In genomic region chr1:10737268-10737624, GRCh38 we compare ENCODE assay signal across 21 cellular contexts. TPM values are rescaled to one million over a fixed set of nuclear protein-coding genes. Genes with fewer than 3 reads are reported as not detected.
DNase-seq lines count a peak whose midpoint lies in the region; ATAC-seq, FAIRE-seq and TF ChIP-seq lines count a peak whose summit lies in the region.
"Had no signal": no experiment of that assay in that cellular context is flagged by ENCODE, and none has a peak within 500 bp of the region (broad histone marks: within the 10 kb centered on the region; RNA-seq: fewer than 3 reads in every experiment).

No MANE protein-coding gene starts in this region.

- dilution Hi-C loops in IMR-90 (cut with HindIII; ENCODE audit: low sequenced_read_pairs, unreplicated experiment): no loop called here

- intact Hi-C loops in IMR-90 (cut with micrococcal nuclease): no loop called here
- intact Hi-C loops in K562 (cut with micrococcal nuclease): no loop called here
- intact Hi-C loops in right cardiac atrium (cut with DNase I): no loop called here
- intact Hi-C loops in sigmoid colon (cut with DNase I): no loop called here

- H3K9me1 ChIP-seq in IMR-90 (ENCODE audit: insufficient read depth, low read length): no peaks in the 10 kb centered on the region
- no peaks in the 10 kb centered on the region for H3K9me1 ChIP-seq in K562 (ENCODE audit: control insufficient read depth, insufficient read depth, low read length)

- no peak overlapping the region for H2BK120ac ChIP-seq in IMR-90 (ENCODE audit: low read depth, low read length)

- no peak for TF ChIP-seq RAD21 in IMR-90 (IDR thresholded peaks at IDR 0.05; ENCODE audit: low read length)
- TF ChIP-seq RAD21 in K562 (CRISPR knock-in tag; conservative IDR thresholded peaks at IDR 0.05 in 1 of 2, IDR thresholded peaks at IDR 0.05 in 1 of 2): no peak

- no peak overlapping the region for H4K91ac ChIP-seq in IMR-90 (ENCODE audit: insufficient read depth, low read depth, low read length)

- H3K4me1 ChIP-seq in IMR-90 (ENCODE audit: control insufficient read depth, insufficient read depth, low read length) (no peaks in the 10 kb centered on the region), K562 (replicated peaks in 1 of 2; ENCODE audit: control insufficient read depth in 2 of 2, insufficient read depth in 2 of 2, low read length in 2 of 2) (peaks cover 0 to 22% of the 10 kb centered on the region in 2 experiments; a peak in 2 of 5 replicates), right cardiac atrium (ENCODE audit: control insufficient read depth, insufficient read depth, low read length) (peaks cover 7% of the 10 kb centered on the region), sigmoid colon (peaks cover 0 to 51% (median 33%) of the 10 kb centered on the region in 4 donors)
- H3K4me1 ChIP-seq: right lobe of liver had no signal

- H2AFZ ChIP-seq in IMR-90 (replicated peaks; ENCODE audit: low read length, poor library complexity) (no peak overlapping the region), K562 (ENCODE audit: low read depth, low read length) (no peak overlapping the region)

- POLR2A ChIA-PET in IMR-90 (lab: Charles Lee; ENCODE audit: unreplicated experiment): no interaction called here
- POLR2A ChIA-PET in K562 (lab: Yijun Ruan, JAX): interaction anchor here (0.8 kb wide), 1 partner anchor 12 kb away, joined by 5 read pairs; no protein-coding TSS in a partner anchor

- TF ChIP-seq POLR2A in IMR-90 (IDR thresholded peaks at IDR 0.05; ENCODE audit: low read depth, low read length) (no peak), K562 (conservative IDR thresholded peaks at IDR 0.05) (no peak), sigmoid colon (IDR thresholded peaks at IDR 0.05) (no peak)

- H3K23ac ChIP-seq in IMR-90 (ENCODE audit: low read depth, low read length): no peak overlapping the region

- no peak overlapping the region for H2AK5ac ChIP-seq in IMR-90 (ENCODE audit: low read depth, low read length)

- H4K5ac ChIP-seq in IMR-90 (ENCODE audit: low read depth, low read length): no peak overlapping the region

- FAIRE-seq in K562 (lab: Jason Lieb, UNC): no peak
- FAIRE-seq: RCC 7860 had no signal

- H3K9ac ChIP-seq in IMR-90 (ENCODE audit: low read depth, low read length) (no peak overlapping the region), K562 (ENCODE audit: insufficient read depth in 1 of 2, low read depth in 2 of 2, low read length in 2 of 2) (no peak overlapping the region)
- H3K9ac ChIP-seq: KMS-11 had no signal

- H3K4ac ChIP-seq in IMR-90 (ENCODE audit: low read depth, low read length): no peak overlapping the region

- no peak overlapping the region for H3K18ac ChIP-seq in IMR-90 (ENCODE audit: low read depth, low read length)

- H3K36me3 ChIP-seq in IMR-90 (ENCODE audit: control insufficient read depth, insufficient read depth, low read length) (no peaks in the 10 kb centered on the region), K562 (ENCODE audit: control insufficient read depth, insufficient read depth, low read length) (no peaks in the 10 kb centered on the region), sigmoid colon (no peaks in the 10 kb centered on the region)
- H3K36me3 ChIP-seq: adrenal gland, HAP-1, right lobe of liver had no signal

- no peaks in the 10 kb centered on the region for H3K79me2 ChIP-seq in K562 (ENCODE audit: control insufficient read depth, insufficient read depth, low read length)

- no peak overlapping the region for H2BK15ac ChIP-seq in IMR-90 (ENCODE audit: low read depth, low read length)

- H2BK5ac ChIP-seq in IMR-90 (ENCODE audit: low read depth, low read length, poor library complexity, severe bottlenecking): no peak overlapping the region

- BruUV-seq in IMR-90 (replicated peaks; lab: Mats Ljungman, UMichigan) (no TSS peak), K562 (replicated peaks; lab: Mats Ljungman, UMichigan) (no TSS peak)

- H2BK20ac ChIP-seq in IMR-90 (ENCODE audit: low read depth, low read length): no peak overlapping the region

- no peak for TF ChIP-seq CTCF in IMR-90 (conservative IDR thresholded peaks at IDR 0.05; ENCODE audit: low read depth, low read length)
- TF ChIP-seq CTCF in K562 (IDR thresholded peaks at IDR 0.05 in 2 of 3, conservative IDR thresholded peaks at IDR 0.05 in 1 of 3; ENCODE audit: insufficient read depth in 2 of 3, low read depth in 1 of 3, low read length in 3 of 3): no peak
- TF ChIP-seq CTCF in sigmoid colon (IDR thresholded peaks at IDR 0.05): no peak

- CTCF ChIA-PET in IMR-90 (lab: Yijun Ruan, JAX) (no interaction called here), K562 (lab: Yijun Ruan, JAX; ENCODE audit: low intra/inter-chr PET ratio) (no interaction called here)

- H3K27ac ChIP-seq in IMR-90 (ENCODE audit: insufficient read depth, low read length) (no peak overlapping the region), K562 (ENCODE audit: extremely low read depth, low read depth, low read length) (no peak overlapping the region), right cardiac atrium (ENCODE audit: low read length) (peak overlapping the region; percentile 80), sigmoid colon (peak overlapping the region; percentile 7 to 65 (median 48))
- H3K27ac ChIP-seq: KMS-11, right lobe of liver had no signal

- no CpG with 5 or more reads among the region's 10 CpGs for WGBS in IMR-90 (ENCODE audit: extremely low coverage in 2 of 2, insufficient read length in 1 of 2), 2 experiments
- WGBS in K562 (ENCODE audit: insufficient coverage, low coverage, missing lambda C conversion rate): 9% methylated on average over 9 of the region's 10 CpGs
- 11% methylated on average over 10 of the region's 10 CpGs for WGBS in right cardiac atrium
- 26 to 65% methylated on average over 10 of the region's 10 CpGs for WGBS in sigmoid colon, 2 donors

- H3K4me2 ChIP-seq in IMR-90 (ENCODE audit: low read depth, low read length): no peak overlapping the region
- no peak overlapping the region for H3K4me2 ChIP-seq in K562 (ENCODE audit: insufficient read depth, low read length)
- H3K4me2 ChIP-seq: KMS-11 had no signal

- H3K14ac ChIP-seq in IMR-90 (replicated peaks; ENCODE audit: low read depth, low read length): no peak overlapping the region

- H3K4me3 ChIP-seq in IMR-90 (ENCODE audit: insufficient read depth, low read depth, low read length) (no peak overlapping the region), K562 (no peak overlapping the region), right cardiac atrium (ENCODE audit: low read length) (no peak overlapping the region), sigmoid colon (peak overlapping the region in 1 of 4 donors; percentile 21)
- H3K4me3 ChIP-seq: adrenal gland, HAP-1, right lobe of liver had no signal

- DNase-seq in IMR-90: no peak
- no peak for DNase-seq in K562 (ENCODE audit: extremely low read depth in 1 of 4, low spot score in 3 of 4)
- DNase-seq in right cardiac atrium: peak; percentile 63 to 83 (median 75)
- DNase-seq in sigmoid colon: no peak
- DNase-seq in Ammon's horn (ENCODE audit: low spot score): no peak
- DNase-seq in glomerular visceral epithelial cell (ENCODE audit: extremely low spot score): no peak
- no peak for DNase-seq in activated CD8-positive, alpha-beta memory T cell treated with anti-CD3 and anti-CD28 coated beads, Interleukin-2, amount 50 U/mL, for 48 hours
- no peak for DNase-seq in medulla oblongata (ENCODE audit: extremely low spot score)
- DNase-seq: activated CD4-positive, alpha-beta T cell treated with anti-CD3 and anti-CD28 coated beads for 1 hour; activated effector memory CD4-positive, alpha-beta T cell treated with anti-CD3 and anti-CD28 coated beads, Interleukin-2, amount 50 U/mL, for 16 hours; CD8-positive, alpha-beta memory T cell; effector CD8-positive, alpha-beta T cell; head of caudate nucleus; NCI-H1048; NCI-H2227 treated with DMSO at 0.1 percent for 48 hours; right lobe of liver had no signal

- H3K56ac ChIP-seq in IMR-90 (ENCODE audit: extremely low read depth, insufficient read depth, low read length): no peak overlapping the region

- ATAC-seq in IMR-90 (ENCODE audit: low read depth): no peak
- ATAC-seq in K562: no peak
- ATAC-seq in right cardiac atrium: peak; percentile 51 to 61
- ATAC-seq: SK-N-SH treated with all-trans-retinoic acid at 6 μM for 48 hours had no signal

- no peak for TF ChIP-seq EP300 in K562 (IDR thresholded peaks at IDR 0.05; ENCODE audit: low read length)
- no peak for TF ChIP-seq EP300 in sigmoid colon (IDR thresholded peaks at IDR 0.05)

- no peaks in the 10 kb centered on the region for H4K20me1 ChIP-seq in IMR-90 (ENCODE audit: insufficient read depth, low read length)
- H4K20me1 ChIP-seq in K562 (replicated peaks; ENCODE audit: control insufficient read depth, insufficient read depth, low read length): peaks cover 26% of the 10 kb centered on the region

- no peaks in the 10 kb centered on the region for H3K79me1 ChIP-seq in IMR-90 (ENCODE audit: low read depth in 1 of 2, low read length in 2 of 2)

- no peak overlapping the region for H2AK9ac ChIP-seq in IMR-90 (replicated peaks; ENCODE audit: low read depth, low read length, poor library complexity)

- H3K9me3 ChIP-seq in IMR-90 (ENCODE audit: control insufficient read depth, insufficient read depth, low read length) (no peaks in the 10 kb centered on the region), K562 (replicated peaks; ENCODE audit: control insufficient read depth, insufficient read depth, low read depth, low read length) (no peaks in the 10 kb centered on the region), right cardiac atrium (ENCODE audit: control insufficient read depth, low read length) (no peaks in the 10 kb centered on the region), sigmoid colon (no peaks in the 10 kb centered on the region)
- H3K9me3 ChIP-seq: adrenal gland, HAP-1, right lobe of liver had no signal

- H4K8ac ChIP-seq in IMR-90 (ENCODE audit: low read depth in 2 of 2, low read length in 2 of 2): no peak overlapping the region

- in situ Hi-C loops in IMR-90 (cut with MboI; ENCODE audit: low sequenced_read_pairs): no loop called here
- in situ Hi-C loops in K562 (cut with MboI): no loop called here

- H3K27me3 ChIP-seq in IMR-90 (ENCODE audit: control insufficient read depth, insufficient read depth, low read length) (peaks cover 57% of the 10 kb centered on the region), K562 (ENCODE audit: control insufficient read depth in 2 of 2, insufficient read depth in 2 of 2, low read length in 2 of 2) (peaks cover 42 to 86% of the 10 kb centered on the region in 2 experiments), right cardiac atrium (ENCODE audit: control insufficient read depth, insufficient read depth) (no peaks in the 10 kb centered on the region), sigmoid colon (no peaks in the 10 kb centered on the region)
- H3K27me3 ChIP-seq: adrenal gland, right lobe of liver had no signal

RNA-seq across cellular contexts. Expression of gene CASZ1, which starts 59.2 kb away (rescaled TPM):
- under 0.01 and 0.18 TPM in 2 replicates for total RNA-seq in IMR-90 (2012; rRNA removed)
- polyA plus RNA-seq in IMR-90 (2012; rRNA removed): 0.23 and 0.24 TPM in 2 replicates
- 0.30 and 0.44 TPM in 2 replicates for polyA plus RNA-seq in IMR-90 (2012; cell fraction: cytosol; rRNA removed)
- polyA plus RNA-seq in IMR-90 (2012; cell fraction: nucleus; rRNA removed; ENCODE audit: low replicate concordance): 0.78 and 0.86 TPM in 2 replicates
- 1.3 and 4.2 TPM in 2 replicates for total RNA-seq in K562 (2011; cell fraction: chromatin; rRNA removed; ENCODE audit: low replicate concordance)
- 2.4 and 2.7 TPM in 2 replicates for total RNA-seq in K562 (2011; cell fraction: nucleolus; rRNA removed)
- total RNA-seq in K562 (2011; cell fraction: nucleoplasm; rRNA removed): 2.3 and 3.1 TPM in 2 replicates
- total RNA-seq in K562 (2014; rRNA removed): 1.1 and 2.2 TPM in 2 replicates
- 0.19 and 0.22 TPM in 2 replicates for total RNA-seq in K562 (2014; rRNA removed; fragmentation: Illumina TruSeq; extraction: Trizol)
- 0.64 and 0.87 TPM in 2 replicates for total RNA-seq in K562 (2015; rRNA removed; fragmentation: Illumina TruSeq; extraction: Trizol)
- total RNA-seq in K562 (2021): 2.4 and 2.8 TPM in 2 replicates
- polyA plus RNA-seq in K562 (2011; rRNA removed): 0.52 and 1.5 TPM in 2 replicates
- polyA plus RNA-seq in K562 (2011; cell fraction: cytosol; rRNA removed): 1.1 and 1.2 TPM in 2 replicates
- polyA plus RNA-seq in K562 (2011; cell fraction: nucleus; rRNA removed): 2.4 and 3.4 TPM in 2 replicates
- polyA plus RNA-seq in K562 (2012): 0.77 and 2.0 TPM in 2 replicates
- polyA plus RNA-seq in K562 (2014; fragmentation: Illumina TruSeq; extraction: Trizol): 0.65 and 1.00 TPM in 2 replicates
- polyA plus RNA-seq in K562 (2014; fragmentation: Nextera tagmentation; extraction: Ambion mirVana): under 1 TPM in 1 of 2 experiments, not detected in 1; 0.01 TPM
- polyA plus RNA-seq in K562 (2014; rRNA removed): 3.1 and 4.0 TPM in 2 replicates
- 0.53 and 0.69 TPM in 2 replicates for polyA minus RNA-seq in K562 (2011; rRNA and poly(A)+ RNA removed)
- 0.38 and 1.0 TPM in 2 replicates for polyA minus RNA-seq in K562 (2011; cell fraction: cytosol; rRNA and poly(A)+ RNA removed)
- 1.9 and 2.1 TPM in 2 replicates for polyA minus RNA-seq in K562 (2011; cell fraction: nucleus; rRNA and poly(A)+ RNA removed)
- 10 to 100 TPM; 51.0 to 98.9 (median 59.2) TPM for total RNA-seq in right cardiac atrium
- 24.2 TPM for polyA plus RNA-seq in right cardiac atrium
- total RNA-seq in sigmoid colon: 10 to 100 TPM; 12.7 to 47.9 (median 32.3) TPM
- 10 to 100 TPM in 1 of 3 donors, 1 to 10 TPM in 2; 4.2 to 23.6 (median 9.2) TPM for polyA plus RNA-seq in sigmoid colon

Comparison
In these comparisons a context has a peak if more than half of its experiments do, and no peak if none do; other contexts are left out.
1. ATAC-seq: peak in right cardiac atrium (2 of 2); none in IMR-90 (single experiment) and K562 (single experiment).
2. DNase-seq: peak in right cardiac atrium (3 of 3); none in IMR-90 (single experiment), K562 (0 of 4), sigmoid colon (single experiment), Ammon's horn (single experiment), glomerular visceral epithelial cell (single experiment), activated CD8-positive, alpha-beta memory T cell treated with anti-CD3 and anti-CD28 coated beads, Interleukin-2, amount 50 U/mL, for 48 hours (single experiment) and medulla oblongata (single experiment).
3. H3K27ac ChIP-seq: peak in right cardiac atrium (single experiment) and sigmoid colon (4 of 4); none in IMR-90 (single experiment) and K562 (single experiment).